Comparison of ENCODE assay signal across 1 cellular context in genomic region chr1:62198781-62199125, GRCh38.
TF ChIP-seq lines count a peak whose summit lies in the region.

No MANE protein-coding gene starts in this region.

TF ChIP-seq in HepG2, 621 proteins besides CTCF, POLR2A, EP300 and RAD21 (continued from another document and continues in another):
- TF ChIP-seq AHDC1 (CRISPR knock-in tag; IDR thresholded peaks at IDR 0.05; ENCODE audit: borderline replicate concordance), result peak; percentile 83; the same call in 1 of the 2 replicates
- peak; percentile 23 for TF ChIP-seq SKI (IDR thresholded peaks at IDR 0.05; ENCODE audit: partially characterized antibody)
- peak; percentile 43; the same call in 1 of the 2 replicates for TF ChIP-seq ZNF609 (CRISPR knock-in tag; IDR thresholded peaks at IDR 0.05; ENCODE audit: borderline replicate concordance)
- TF ChIP-seq ZNF644 (CRISPR knock-in tag; IDR thresholded peaks at IDR 0.05; ENCODE audit: low read depth), result 0 out of 2 replicates have a peak, but pooled peaks have one; percentile 22
- peak; percentile 53; the same call in 1 of the 2 replicates for TF ChIP-seq ZNF292 (CRISPR knock-in tag; IDR thresholded peaks at IDR 0.05; ENCODE audit: borderline replicate concordance, low read depth)
- TF ChIP-seq ZNF275 (CRISPR knock-in tag; IDR thresholded peaks at IDR 0.05; ENCODE audit: borderline replicate concordance), result no peak; the same call in 1 of the 2 replicates
- no peak for TF ChIP-seq POLR2AphosphoS5 (IDR thresholded peaks at IDR 0.05; ENCODE audit: low read depth, low read length)
- peak; percentile 61; the same call in 1 of the 2 replicates for TF ChIP-seq ZNF747 (CRISPR knock-in tag; IDR thresholded peaks at IDR 0.05; ENCODE audit: borderline replicate concordance)
- no peak for TF ChIP-seq SSRP1 (CRISPR knock-in tag; IDR thresholded peaks at IDR 0.05)
- TF ChIP-seq ZNF777 (CRISPR knock-in tag; IDR thresholded peaks at IDR 0.05), result no peak
- TF ChIP-seq GATAD2A (CRISPR knock-in tag; IDR thresholded peaks at IDR 0.05), result peak; percentile 91
- TF ChIP-seq MED1 (CRISPR knock-in tag; IDR thresholded peaks at IDR 0.05), result peak; percentile 47
- TF ChIP-seq ZNF235 (CRISPR knock-in tag; IDR thresholded peaks at IDR 0.05; ENCODE audit: borderline replicate concordance), result no peak
- TF ChIP-seq PITX1 (CRISPR knock-in tag; IDR thresholded peaks at IDR 0.05), result peak; percentile 76; the same call in 1 of the 2 replicates
- no peak for TF ChIP-seq ZNF780A (CRISPR knock-in tag; IDR thresholded peaks at IDR 0.05)
- no peak for TF ChIP-seq TGIF2 (CRISPR knock-in tag; IDR thresholded peaks at IDR 0.05)
- peak; percentile 64 for TF ChIP-seq BCL6 (CRISPR knock-in tag; IDR thresholded peaks at IDR 0.05)
- TF ChIP-seq ZNF180 (CRISPR knock-in tag; IDR thresholded peaks at IDR 0.05; ENCODE audit: borderline replicate concordance, low read depth), result no peak
- no peak for TF ChIP-seq ZNF883 (CRISPR knock-in tag; IDR thresholded peaks at IDR 0.05; ENCODE audit: not compliant biosample characterization)
- TF ChIP-seq CEBPB (IDR thresholded peaks at IDR 0.05; ENCODE audit: borderline replicate concordance, low read depth, low read length), result peak; percentile 88
- peak; percentile 72; the same call in 1 of the 2 replicates for TF ChIP-seq PHF21A (CRISPR knock-in tag; IDR thresholded peaks at IDR 0.05)
- TF ChIP-seq POGZ (CRISPR knock-in tag; IDR thresholded peaks at IDR 0.05), result peak; percentile 62; the same call in 1 of the 2 replicates
- TF ChIP-seq RXRA (CRISPR knock-in tag; IDR thresholded peaks at IDR 0.05), result peak; percentile 66; the same call in 1 of the 2 replicates
- 0 out of 2 replicates have a peak, but pooled peaks have one; percentile 60 for TF ChIP-seq KDM1A (CRISPR knock-in tag; IDR thresholded peaks at IDR 0.05)
- TF ChIP-seq NFYC (CRISPR knock-in tag; IDR thresholded peaks at IDR 0.05), result no peak
- no peak for TF ChIP-seq GTF3A (CRISPR knock-in tag; conservative IDR thresholded peaks at IDR 0.05)
- peak; percentile 59 for TF ChIP-seq RCOR2 (CRISPR knock-in tag; IDR thresholded peaks at IDR 0.05)
- peak; percentile 79 for TF ChIP-seq NCOA2 (CRISPR knock-in tag; IDR thresholded peaks at IDR 0.05)
- 0 out of 2 replicates have a peak, but pooled peaks have one; percentile 56 for TF ChIP-seq PPARG (CRISPR knock-in tag; conservative IDR thresholded peaks at IDR 0.05)
- no peak for TF ChIP-seq TEAD2 (CRISPR knock-in tag; IDR thresholded peaks at IDR 0.05)
- no peak for TF ChIP-seq ZUFSP (CRISPR knock-in tag; IDR thresholded peaks at IDR 0.05; ENCODE audit: borderline replicate concordance)
- no peak for TF ChIP-seq BCLAF1 (IDR thresholded peaks at IDR 0.05)
- TF ChIP-seq HMG20A (CRISPR knock-in tag; IDR thresholded peaks at IDR 0.05; ENCODE audit: borderline replicate concordance), result peak; percentile 70; the same call in 1 of the 2 replicates
- TF ChIP-seq SALL2 (CRISPR knock-in tag; IDR thresholded peaks at IDR 0.05), result 0 out of 2 replicates have a peak, but pooled peaks have one; percentile 33
- TF ChIP-seq IRF2 (CRISPR knock-in tag; IDR thresholded peaks at IDR 0.05), result peak; percentile 45; the same call in 1 of the 2 replicates
- no peak for TF ChIP-seq ZSCAN21 (CRISPR knock-in tag; IDR thresholded peaks at IDR 0.05; ENCODE audit: borderline replicate concordance)
- peak; percentile 54; the same call in 1 of the 2 replicates for TF ChIP-seq FOXA3 (CRISPR knock-in tag; IDR thresholded peaks at IDR 0.05)
- peak; percentile 40; the same call in 1 of the 2 replicates for TF ChIP-seq THRA (CRISPR knock-in tag; IDR thresholded peaks at IDR 0.05; ENCODE audit: borderline replicate concordance)
- peak; percentile 96 for TF ChIP-seq ZNF362 (CRISPR knock-in tag; IDR thresholded peaks at IDR 0.05; ENCODE audit: borderline replicate concordance)
- TF ChIP-seq SALL1 (CRISPR knock-in tag; IDR thresholded peaks at IDR 0.05), result peak; percentile 85
- TF ChIP-seq ELF1 (CRISPR knock-in tag; IDR thresholded peaks at IDR 0.05), result no peak
- TF ChIP-seq PAWR (CRISPR knock-in tag; IDR thresholded peaks at IDR 0.05; ENCODE audit: borderline replicate concordance), result no peak
- TF ChIP-seq ZNF713 (CRISPR knock-in tag; IDR thresholded peaks at IDR 0.05), result no peak
- no peak for TF ChIP-seq ZNF773 (CRISPR knock-in tag; IDR thresholded peaks at IDR 0.05; ENCODE audit: borderline replicate concordance)
- no peak for TF ChIP-seq ZNF253 (CRISPR knock-in tag; IDR thresholded peaks at IDR 0.05; ENCODE audit: borderline replicate concordance)
- TF ChIP-seq KLF13 (CRISPR knock-in tag; IDR thresholded peaks at IDR 0.05), result no peak
- peak; percentile 98 for TF ChIP-seq TEAD3 (CRISPR knock-in tag; optimal IDR thresholded peaks at IDR 0.05; ENCODE audit: borderline replicate concordance)
- TF ChIP-seq HDAC1 (CRISPR knock-in tag; IDR thresholded peaks at IDR 0.05), result peak; percentile 83
